1 cellular context compared by ENCODE assay signal in the genomic region with DNA sequence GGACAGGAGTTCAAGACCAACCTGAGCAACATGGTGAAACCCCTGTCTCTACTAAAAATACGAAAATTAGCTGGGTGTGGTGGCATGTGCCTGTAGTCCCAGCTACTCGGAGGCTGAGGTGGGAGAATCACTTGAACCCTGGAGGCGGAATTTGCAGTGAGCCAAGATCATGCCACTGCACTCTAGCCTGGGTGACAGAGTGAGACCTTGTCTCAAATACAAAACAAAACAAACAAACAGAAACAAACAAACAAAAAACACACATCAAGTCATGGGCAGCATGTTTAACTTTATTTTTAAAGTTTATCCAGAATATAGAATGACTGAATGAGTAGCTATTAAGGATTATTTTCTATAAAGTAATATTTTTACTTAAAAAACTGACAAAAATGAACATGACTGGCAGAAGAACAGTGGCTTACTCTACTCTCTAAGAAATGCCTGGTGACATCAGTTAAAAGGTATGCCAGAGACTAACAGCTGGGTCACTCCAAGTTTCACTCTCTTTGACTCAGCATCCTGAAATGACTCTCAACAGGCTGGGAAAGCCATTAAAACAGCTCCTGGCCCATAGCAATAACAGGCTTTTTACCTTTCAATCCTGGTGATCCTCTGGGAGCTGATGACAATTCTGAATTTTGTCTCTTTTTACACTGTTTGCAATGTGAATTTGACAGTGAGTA.
TF ChIP-seq lines count a peak whose summit lies in the region.

No MANE protein-coding gene starts in this region.

TF ChIP-seq in HepG2, 621 proteins besides CTCF, POLR2A, EP300 and RAD21 (continued from another document and continues in another):
- no peak for TF ChIP-seq REST (IDR thresholded peaks at IDR 0.05; ENCODE audit: borderline replicate concordance in 1 of 2, low read depth in 1 of 2, low read length in 2 of 2)
- no peak for TF ChIP-seq HIVEP1 (CRISPR knock-in tag; IDR thresholded peaks at IDR 0.05)
- no peak for TF ChIP-seq DMTF1 (CRISPR knock-in tag; IDR thresholded peaks at IDR 0.05)
- no peak for TF ChIP-seq REPIN1 (CRISPR knock-in tag; IDR thresholded peaks at IDR 0.05; ENCODE audit: borderline replicate concordance, low read depth)
- no peak for TF ChIP-seq ZNF580 (CRISPR knock-in tag; IDR thresholded peaks at IDR 0.05; ENCODE audit: borderline replicate concordance, low read depth)
- no peak for TF ChIP-seq SRSF4 (IDR thresholded peaks at IDR 0.05; ENCODE audit: low read depth, low read length, poor library complexity, severe bottlenecking)
- no peak for TF ChIP-seq MED13 (CRISPR knock-in tag; IDR thresholded peaks at IDR 0.05)
- TF ChIP-seq PHF5A (CRISPR knock-in tag; IDR thresholded peaks at IDR 0.05; ENCODE audit: low read depth, unreplicated experiment) = no peak
- TF ChIP-seq ZNF136 (CRISPR knock-in tag; IDR thresholded peaks at IDR 0.05; ENCODE audit: low read depth) = no peak
- no peak for TF ChIP-seq ZNF883 (CRISPR knock-in tag; IDR thresholded peaks at IDR 0.05; ENCODE audit: not compliant biosample characterization)
- TF ChIP-seq NFKB2 (CRISPR knock-in tag; IDR thresholded peaks at IDR 0.05; ENCODE audit: borderline replicate concordance) = no peak
- no peak for TF ChIP-seq SP1 (IDR thresholded peaks at IDR 0.05)
- no peak for TF ChIP-seq SP1 (CRISPR knock-in tag; IDR thresholded peaks at IDR 0.05)
- TF ChIP-seq NRL (CRISPR knock-in tag; IDR thresholded peaks at IDR 0.05; ENCODE audit: borderline replicate concordance) = no peak
- TF ChIP-seq SMC3 (IDR thresholded peaks at IDR 0.05; ENCODE audit: low read length) = 0 out of 2 replicates have a peak, but pooled peaks have one; percentile 12
- TF ChIP-seq ZNF670 (CRISPR knock-in tag; IDR thresholded peaks at IDR 0.05; ENCODE audit: borderline replicate concordance) = peak; percentile 44; the same call in 1 of the 2 replicates
- TF ChIP-seq, protein P1, sequence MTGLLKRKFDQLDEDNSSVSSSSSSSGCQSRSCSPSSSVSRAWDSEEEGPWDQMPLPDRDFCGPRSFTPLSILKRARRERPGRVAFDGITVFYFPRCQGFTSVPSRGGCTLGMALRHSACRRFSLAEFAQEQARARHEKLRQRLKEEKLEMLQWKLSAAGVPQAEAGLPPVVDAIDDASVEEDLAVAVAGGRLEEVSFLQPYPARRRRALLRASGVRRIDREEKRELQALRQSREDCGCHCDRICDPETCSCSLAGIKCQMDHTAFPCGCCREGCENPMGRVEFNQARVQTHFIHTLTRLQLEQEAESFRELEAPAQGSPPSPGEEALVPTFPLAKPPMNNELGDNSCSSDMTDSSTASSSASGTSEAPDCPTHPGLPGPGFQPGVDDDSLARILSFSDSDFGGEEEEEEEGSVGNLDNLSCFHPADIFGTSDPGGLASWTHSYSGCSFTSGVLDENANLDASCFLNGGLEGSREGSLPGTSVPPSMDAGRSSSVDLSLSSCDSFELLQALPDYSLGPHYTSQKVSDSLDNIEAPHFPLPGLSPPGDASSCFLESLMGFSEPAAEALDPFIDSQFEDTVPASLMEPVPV (CRISPR knock-in tag; IDR thresholded peaks at IDR 0.05) = no peak
- no peak for TF ChIP-seq ZNF589 (CRISPR knock-in tag; conservative IDR thresholded peaks at IDR 0.05)
- no peak for TF ChIP-seq ZBTB38 (CRISPR knock-in tag; IDR thresholded peaks at IDR 0.05)
- TF ChIP-seq CHCHD3 (CRISPR knock-in tag; IDR thresholded peaks at IDR 0.05) = no peak
- peak; percentile 35; the same call in 1 of the 2 replicates for TF ChIP-seq PHF21A (CRISPR knock-in tag; IDR thresholded peaks at IDR 0.05)
- TF ChIP-seq SIN3A (IDR thresholded peaks at IDR 0.05; ENCODE audit: borderline replicate concordance, low read depth, low read length) = no peak
- TF ChIP-seq CEBPB (IDR thresholded peaks at IDR 0.05; ENCODE audit: borderline replicate concordance, low read depth, low read length) = no peak
- no peak for TF ChIP-seq JDP2 (CRISPR knock-in tag; IDR thresholded peaks at IDR 0.05; ENCODE audit: borderline replicate concordance)
- no peak for TF ChIP-seq DZIP1 (CRISPR knock-in tag; IDR thresholded peaks at IDR 0.05)
- TF ChIP-seq ZNF484 (CRISPR knock-in tag; IDR thresholded peaks at IDR 0.05; ENCODE audit: borderline replicate concordance, low read depth) = no peak
- no peak for TF ChIP-seq ZBTB3 (CRISPR knock-in tag; IDR thresholded peaks at IDR 0.05; ENCODE audit: borderline replicate concordance, low read depth)
- no peak for TF ChIP-seq FOXP4 (CRISPR knock-in tag; IDR thresholded peaks at IDR 0.05)
- TF ChIP-seq, protein P2, sequence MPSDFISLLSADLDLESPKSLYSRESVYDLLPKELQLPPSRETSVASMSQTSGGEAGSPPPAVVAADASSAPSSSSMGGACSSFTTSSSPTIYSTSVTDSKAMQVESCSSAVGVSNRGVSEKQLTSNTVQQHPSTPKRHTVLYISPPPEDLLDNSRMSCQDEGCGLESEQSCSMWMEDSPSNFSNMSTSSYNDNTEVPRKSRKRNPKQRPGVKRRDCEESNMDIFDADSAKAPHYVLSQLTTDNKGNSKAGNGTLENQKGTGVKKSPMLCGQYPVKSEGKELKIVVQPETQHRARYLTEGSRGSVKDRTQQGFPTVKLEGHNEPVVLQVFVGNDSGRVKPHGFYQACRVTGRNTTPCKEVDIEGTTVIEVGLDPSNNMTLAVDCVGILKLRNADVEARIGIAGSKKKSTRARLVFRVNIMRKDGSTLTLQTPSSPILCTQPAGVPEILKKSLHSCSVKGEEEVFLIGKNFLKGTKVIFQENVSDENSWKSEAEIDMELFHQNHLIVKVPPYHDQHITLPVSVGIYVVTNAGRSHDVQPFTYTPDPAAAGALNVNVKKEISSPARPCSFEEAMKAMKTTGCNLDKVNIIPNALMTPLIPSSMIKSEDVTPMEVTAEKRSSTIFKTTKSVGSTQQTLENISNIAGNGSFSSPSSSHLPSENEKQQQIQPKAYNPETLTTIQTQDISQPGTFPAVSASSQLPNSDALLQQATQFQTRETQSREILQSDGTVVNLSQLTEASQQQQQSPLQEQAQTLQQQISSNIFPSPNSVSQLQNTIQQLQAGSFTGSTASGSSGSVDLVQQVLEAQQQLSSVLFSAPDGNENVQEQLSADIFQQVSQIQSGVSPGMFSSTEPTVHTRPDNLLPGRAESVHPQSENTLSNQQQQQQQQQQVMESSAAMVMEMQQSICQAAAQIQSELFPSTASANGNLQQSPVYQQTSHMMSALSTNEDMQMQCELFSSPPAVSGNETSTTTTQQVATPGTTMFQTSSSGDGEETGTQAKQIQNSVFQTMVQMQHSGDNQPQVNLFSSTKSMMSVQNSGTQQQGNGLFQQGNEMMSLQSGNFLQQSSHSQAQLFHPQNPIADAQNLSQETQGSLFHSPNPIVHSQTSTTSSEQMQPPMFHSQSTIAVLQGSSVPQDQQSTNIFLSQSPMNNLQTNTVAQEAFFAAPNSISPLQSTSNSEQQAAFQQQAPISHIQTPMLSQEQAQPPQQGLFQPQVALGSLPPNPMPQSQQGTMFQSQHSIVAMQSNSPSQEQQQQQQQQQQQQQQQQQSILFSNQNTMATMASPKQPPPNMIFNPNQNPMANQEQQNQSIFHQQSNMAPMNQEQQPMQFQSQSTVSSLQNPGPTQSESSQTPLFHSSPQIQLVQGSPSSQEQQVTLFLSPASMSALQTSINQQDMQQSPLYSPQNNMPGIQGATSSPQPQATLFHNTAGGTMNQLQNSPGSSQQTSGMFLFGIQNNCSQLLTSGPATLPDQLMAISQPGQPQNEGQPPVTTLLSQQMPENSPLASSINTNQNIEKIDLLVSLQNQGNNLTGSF (CRISPR knock-in tag; IDR thresholded peaks at IDR 0.05) = no peak
- 0 out of 2 replicates have a peak, but pooled peaks have one; percentile 49 for TF ChIP-seq HDAC1 (CRISPR knock-in tag; IDR thresholded peaks at IDR 0.05)
- no peak for TF ChIP-seq SMARCE1 (IDR thresholded peaks at IDR 0.05; ENCODE audit: borderline replicate concordance)
- no peak for TF ChIP-seq YY1 (IDR thresholded peaks at IDR 0.05; ENCODE audit: insufficient read depth, insufficient replicate concordance, low read depth, low read length)
- no peak for TF ChIP-seq ZNF331 (CRISPR knock-in tag; IDR thresholded peaks at IDR 0.05)
- no peak for TF ChIP-seq MEIS1 (CRISPR knock-in tag; IDR thresholded peaks at IDR 0.05; ENCODE audit: borderline replicate concordance)
- TF ChIP-seq, protein P3, sequence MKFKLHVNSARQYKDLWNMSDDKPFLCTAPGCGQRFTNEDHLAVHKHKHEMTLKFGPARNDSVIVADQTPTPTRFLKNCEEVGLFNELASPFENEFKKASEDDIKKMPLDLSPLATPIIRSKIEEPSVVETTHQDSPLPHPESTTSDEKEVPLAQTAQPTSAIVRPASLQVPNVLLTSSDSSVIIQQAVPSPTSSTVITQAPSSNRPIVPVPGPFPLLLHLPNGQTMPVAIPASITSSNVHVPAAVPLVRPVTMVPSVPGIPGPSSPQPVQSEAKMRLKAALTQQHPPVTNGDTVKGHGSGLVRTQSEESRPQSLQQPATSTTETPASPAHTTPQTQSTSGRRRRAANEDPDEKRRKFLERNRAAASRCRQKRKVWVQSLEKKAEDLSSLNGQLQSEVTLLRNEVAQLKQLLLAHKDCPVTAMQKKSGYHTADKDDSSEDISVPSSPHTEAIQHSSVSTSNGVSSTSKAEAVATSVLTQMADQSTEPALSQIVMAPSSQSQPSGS (CRISPR knock-in tag; IDR thresholded peaks at IDR 0.05) = peak; percentile 90; the same call in 1 of the 2 replicates
- no peak for TF ChIP-seq MTA1 (CRISPR knock-in tag; IDR thresholded peaks at IDR 0.05; ENCODE audit: borderline replicate concordance)
